22 cellular contexts compared by ENCODE assay signal in the genomic region with DNA sequence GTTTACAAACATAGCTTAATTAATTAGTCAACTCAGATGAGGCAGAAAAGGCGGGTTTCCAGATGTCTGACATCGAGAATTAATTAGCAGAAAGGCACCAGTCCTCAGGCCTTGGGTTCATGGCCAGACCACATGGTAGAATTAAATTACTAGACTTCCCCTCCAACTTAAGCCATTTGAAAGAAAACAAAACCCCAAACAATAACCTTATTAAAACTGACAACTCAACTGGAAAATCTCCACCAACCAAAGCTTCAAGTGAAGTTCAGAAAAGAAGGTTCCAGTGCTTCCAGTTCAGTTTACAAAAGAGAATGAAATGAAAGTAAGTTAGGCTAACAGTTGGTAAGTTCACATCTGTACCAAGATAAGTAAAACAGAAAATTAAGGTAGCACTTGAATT.
"Had no signal": no experiment of that assay in that cellular context is flagged by ENCODE, and none has a peak within 500 bp of the region (broad histone marks: within the 10 kb centered on the region; RNA-seq: fewer than 3 reads in every experiment).

No MANE protein-coding gene starts in this region.

- H3K9me3 ChIP-seq: gastroesophageal sphincter, spleen, testis, tibial nerve, upper lobe of right lung, vagina had no signal

- H3K79me2 ChIP-seq: parathyroid adenoma had no signal

- H3K4me3 ChIP-seq: gastroesophageal sphincter, lung, spleen, testis, tibial nerve, upper lobe of right lung, vagina had no signal

- H3K27ac ChIP-seq: gastroesophageal sphincter, parathyroid adenoma, spleen, testis, tibial nerve, upper lobe of right lung, vagina had no signal

- H3K4me3 Mint-ChIP-seq: immature natural killer cell; naive thymus-derived CD4-positive, alpha-beta T cell; nephron progenitor cell; stimulated activated memory B cell treated with anti-CD40 and anti-IgM and Interleukin-4, amounts not matched to agents 10 μg/mL and 1 μg/mL and 100 μg/mL, for 72 hours; stimulated activated naive CD8-positive, alpha-beta T cell treated with anti-CD3 and anti-CD28 coated beads, Interleukin-15, Interleukin-2, amounts not matched to agents 100 ng/mL and 50 ng/mL, for 24 hours had no signal

- H3K4me1 ChIP-seq: gastroesophageal sphincter, parathyroid adenoma, spleen, testis, tibial nerve, upper lobe of right lung, vagina had no signal

- ATAC-seq: esophagus mucosa; gastroesophageal sphincter; left colon; left ventricle myocardium superior; naive thymus-derived CD4-positive, alpha-beta T cell; sciatic nerve; stimulated activated memory B cell treated with anti-CD40 and anti-IgM and Interleukin-4, amounts not matched to agents 10 μg/mL and 1 μg/mL and 100 μg/mL, for 72 hours; upper lobe of right lung had no signal

- H3K9me3 Mint-ChIP-seq: nephron progenitor cell; stimulated activated memory B cell treated with anti-CD40 and anti-IgM and Interleukin-4, amounts not matched to agents 10 μg/mL and 1 μg/mL and 100 μg/mL, for 72 hours; stimulated activated naive CD8-positive, alpha-beta T cell treated with anti-CD3 and anti-CD28 coated beads, Interleukin-15, Interleukin-2, amounts not matched to agents 100 ng/mL and 50 ng/mL, for 24 hours had no signal

- H3K9ac ChIP-seq: parathyroid adenoma had no signal

- H2AFZ ChIP-seq: parathyroid adenoma had no signal

- H3K27me3 ChIP-seq: gastroesophageal sphincter, spleen, testis, tibial nerve, upper lobe of right lung, vagina had no signal

- H3K36me3 ChIP-seq: gastroesophageal sphincter, spleen, tibial nerve, upper lobe of right lung, vagina had no signal

- H3K27me3 Mint-ChIP-seq: stimulated activated memory B cell treated with anti-CD40 and anti-IgM and Interleukin-4, amounts not matched to agents 10 μg/mL and 1 μg/mL and 100 μg/mL, for 72 hours had no signal

- DNase-seq: effector memory CD4-positive, alpha-beta T cell; immature natural killer cell; left colon; left ventricle myocardium superior; mesendoderm; naive thymus-derived CD4-positive, alpha-beta T cell; nephron progenitor cell; spleen; stimulated activated CD4-positive, alpha-beta T cell treated with anti-CD3 and anti-CD28 coated beads, Interleukin-15, amount 100 ng/mL, for 24 hours; stimulated activated CD4-positive, alpha-beta T cell treated with anti-CD3 and anti-CD28 coated beads, Interleukin-1b, Interleukin-23, amount 100 ng/mL, for 48 hours; stimulated activated CD4-positive, alpha-beta T cell treated with anti-CD3 and anti-CD28 coated beads, Interleukin-4, amount 100 ng/mL, for 24 hours; testis; upper lobe of right lung had no signal

- H3K4me1 Mint-ChIP-seq: immature natural killer cell; naive thymus-derived CD4-positive, alpha-beta T cell; nephron progenitor cell; stimulated activated memory B cell treated with anti-CD40 and anti-IgM and Interleukin-4, amounts not matched to agents 10 μg/mL and 1 μg/mL and 100 μg/mL, for 72 hours had no signal

- H3K36me3 Mint-ChIP-seq: immature natural killer cell; naive thymus-derived CD4-positive, alpha-beta T cell; stimulated activated memory B cell treated with anti-CD40 and anti-IgM and Interleukin-4, amounts not matched to agents 10 μg/mL and 1 μg/mL and 100 μg/mL, for 72 hours had no signal

- H3K27ac Mint-ChIP-seq: immature natural killer cell; naive thymus-derived CD4-positive, alpha-beta T cell; stimulated activated memory B cell treated with anti-CD40 and anti-IgM and Interleukin-4, amounts not matched to agents 10 μg/mL and 1 μg/mL and 100 μg/mL, for 72 hours; stimulated activated naive CD8-positive, alpha-beta T cell treated with anti-CD3 and anti-CD28 coated beads, Interleukin-15, Interleukin-2, amounts not matched to agents 100 ng/mL and 50 ng/mL, for 24 hours had no signal
